27 cellular contexts compared by ENCODE assay signal in the genomic region with DNA sequence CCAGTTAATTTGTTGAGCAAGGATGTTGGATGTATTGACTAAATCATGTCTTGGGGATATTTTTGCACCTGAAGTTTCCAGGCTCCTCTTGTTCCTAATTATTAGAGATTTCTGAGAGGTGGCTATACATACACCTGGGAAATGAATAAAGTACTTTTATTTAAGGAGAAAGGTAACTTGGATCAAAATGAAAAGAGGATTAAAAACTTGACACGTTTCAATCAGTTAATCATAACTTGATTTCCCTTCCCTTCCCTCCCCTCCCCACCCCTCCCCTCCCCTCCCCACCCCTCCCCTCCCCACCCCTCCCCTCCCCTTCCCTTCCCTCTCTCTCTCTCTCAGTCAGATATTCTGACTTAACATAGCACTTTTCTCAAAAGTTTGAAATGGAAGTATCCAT.
"Had no signal": no experiment of that assay in that cellular context is flagged by ENCODE, and none has a peak within 500 bp of the region (broad histone marks: within the 10 kb centered on the region; RNA-seq: fewer than 3 reads in every experiment).

No MANE protein-coding gene starts in this region.

- H3K4me3 ChIP-seq: colonic mucosa, coronary artery, dorsolateral prefrontal cortex, esophagus muscularis mucosa, esophagus squamous epithelium, gastrocnemius medialis, heart left ventricle, heart right ventricle had no signal

- H3K9me3 ChIP-seq: colonic mucosa, esophagus muscularis mucosa, esophagus squamous epithelium, gastrocnemius medialis, heart left ventricle had no signal

- H3K27me3 ChIP-seq: colonic mucosa, esophagus muscularis mucosa, esophagus squamous epithelium, foreskin keratinocyte, gastrocnemius medialis, heart left ventricle had no signal

- H3K27ac ChIP-seq: colonic mucosa, coronary artery, dorsolateral prefrontal cortex, epithelial cell of prostate, esophagus muscularis mucosa, esophagus squamous epithelium, foreskin keratinocyte, gastrocnemius medialis, heart left ventricle, heart right ventricle had no signal

- DNase-seq: colonic mucosa; cortex of kidney; dermis blood vessel endothelial cell; dorsolateral prefrontal cortex; effector CD4-positive, alpha-beta T cell; effector CD8-positive, alpha-beta T cell; effector memory CD4-positive, alpha-beta T cell; effector memory CD8-positive, alpha-beta T cell; endodermal cell; erythroblast; esophagus squamous epithelium; foreskin fibroblast; foreskin keratinocyte; foreskin melanocyte; gastrocnemius medialis; glutamatergic neuron; head of caudate nucleus; heart left ventricle; heart right ventricle had no signal

- ATAC-seq: effector memory CD8-positive, alpha-beta T cell; esophagus mucosa; foreskin keratinocyte; gastrocnemius medialis; heart left ventricle; heart right ventricle had no signal

- H3K36me3 ChIP-seq: colonic mucosa, esophagus muscularis mucosa, esophagus squamous epithelium, gastrocnemius medialis, heart left ventricle, heart right ventricle had no signal

- H3K4me1 ChIP-seq: colonic mucosa, esophagus muscularis mucosa, esophagus squamous epithelium, foreskin keratinocyte, gastrocnemius medialis, heart left ventricle, heart right ventricle had no signal

- FAIRE-seq: colon, endometrium, endothelial cell of umbilical vein, frontal cortex had no signal
